1 cellular context compared by ENCODE assay signal in the genomic region with DNA sequence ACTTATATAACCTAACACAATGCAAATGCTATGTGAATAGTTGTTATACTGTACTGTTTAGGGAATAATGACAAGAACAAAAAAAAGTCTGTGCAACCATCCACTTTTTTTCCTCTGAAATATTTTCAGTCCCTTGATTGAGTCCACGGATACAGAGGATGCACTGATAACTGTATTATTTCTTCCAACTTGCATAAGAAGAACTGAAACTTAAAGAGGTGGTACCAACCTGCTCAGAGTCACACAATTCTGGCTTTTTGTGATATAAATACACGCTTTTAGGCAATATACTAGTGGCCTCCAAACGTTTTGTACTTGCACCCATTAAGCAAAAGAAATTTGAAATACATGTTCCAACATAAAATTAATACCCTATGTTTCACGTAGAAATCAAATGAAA.
TF ChIP-seq lines count a peak whose summit lies in the region.

No MANE protein-coding gene starts in this region.

TF ChIP-seq in GM12878, 131 proteins besides CTCF, POLR2A, EP300 and RAD21 (continued from another document):
- TF ChIP-seq, protein P1, sequence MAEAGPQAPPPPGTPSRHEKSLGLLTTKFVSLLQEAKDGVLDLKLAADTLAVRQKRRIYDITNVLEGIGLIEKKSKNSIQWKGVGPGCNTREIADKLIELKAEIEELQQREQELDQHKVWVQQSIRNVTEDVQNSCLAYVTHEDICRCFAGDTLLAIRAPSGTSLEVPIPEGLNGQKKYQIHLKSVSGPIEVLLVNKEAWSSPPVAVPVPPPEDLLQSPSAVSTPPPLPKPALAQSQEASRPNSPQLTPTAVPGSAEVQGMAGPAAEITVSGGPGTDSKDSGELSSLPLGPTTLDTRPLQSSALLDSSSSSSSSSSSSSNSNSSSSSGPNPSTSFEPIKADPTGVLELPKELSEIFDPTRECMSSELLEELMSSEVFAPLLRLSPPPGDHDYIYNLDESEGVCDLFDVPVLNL (IDR thresholded peaks at IDR 0.05; ENCODE audit: low read depth, low read length), result no peak
- TF ChIP-seq ZNF24 (IDR thresholded peaks at IDR 0.05) (peak; percentile 79), PML (IDR thresholded peaks at IDR 0.05; ENCODE audit: low read length) (0 out of 2 replicates have a peak, but pooled peaks have one; percentile 29), DPF2 (IDR thresholded peaks at IDR 0.05) (0 out of 2 replicates have a peak, but pooled peaks have one; percentile 39), CEBPB (IDR thresholded peaks at IDR 0.05; ENCODE audit: borderline replicate concordance in 1 of 2, low read depth in 2 of 2, low read length in 2 of 2) (0 out of 4 replicates have a peak, but pooled peaks of 1 of the 2 experiments have one; percentile 14), ATF7 (IDR thresholded peaks at IDR 0.05; ENCODE audit: low read depth) (no peak), MEF2A (IDR thresholded peaks at IDR 0.05; ENCODE audit: insufficient read depth, low read depth, low read length) (0 out of 2 replicates have a peak, but pooled peaks have one; percentile 36), MXI1 (IDR thresholded peaks at IDR 0.05; ENCODE audit: low read depth, low read length) (0 out of 2 replicates have a peak, but pooled peaks have one; percentile 19), MTA3 (IDR thresholded peaks at IDR 0.05; ENCODE audit: borderline replicate concordance, low read length) (no peak)
